ENCODE assay signal across 26 cellular contexts in genomic region chr11:11459578-11459977, GRCh38.
"Had no signal": no experiment of that assay in that cellular context is flagged by ENCODE, and none has a peak within 500 bp of the region (broad histone marks: within the 10 kb centered on the region; RNA-seq: fewer than 3 reads in every experiment).

No MANE protein-coding gene starts in this region.

- H3K36me3 ChIP-seq: left lung, lower lobe of right lung, neural progenitor cell, neutrophil, right atrium auricular region, right lobe of liver, uterus had no signal

- H2AFZ ChIP-seq: neural progenitor cell, parathyroid adenoma had no signal

- H3K4me2 ChIP-seq: neural progenitor cell, smooth muscle cell had no signal

- ATAC-seq: left colon; left lung; lower lobe of right lung; naive thymus-derived CD8-positive, alpha-beta T cell; right lobe of liver; stimulated activated memory B cell treated with anti-CD40 and anti-IgM and Interleukin-4, amounts not matched to agents 10 μg/mL and 1 μg/mL and 100 μg/mL, for 72 hours; stimulated activated naive CD8-positive, alpha-beta T cell treated with anti-CD3 and anti-CD28 coated beads, Interleukin-15, amount 100 ng/mL, for 72 hours had no signal

- H3K27ac ChIP-seq: left lung, lower lobe of right lung, neural progenitor cell, neutrophil, parathyroid adenoma, right lobe of liver, tibial nerve, uterus had no signal

- H3K4me3 ChIP-seq: left lung, lower lobe of right lung, neural progenitor cell, right atrium auricular region, right lobe of liver, smooth muscle cell, tibial nerve, uterus had no signal

- FAIRE-seq: islet of Langerhans, kidney had no signal

- H3K27me3 ChIP-seq: left lung, neural progenitor cell, right atrium auricular region, right lobe of liver, tibial nerve, uterus had no signal

- H3K4me1 ChIP-seq: left lung, parathyroid adenoma, right lobe of liver, uterus had no signal

- H3K9ac ChIP-seq: neural progenitor cell, parathyroid adenoma had no signal

- H3K9me3 ChIP-seq: left lung, lower lobe of right lung, neutrophil, right lobe of liver, uterus had no signal

- DNase-seq: hippocampal formation; kidney; left colon; left lung; lower lobe of right lung; mammary epithelial cell; mesenchymal stem cell; naive thymus-derived CD8-positive, alpha-beta T cell; occipital lobe; right lobe of liver; stimulated activated CD4-positive, alpha-beta T cell treated with anti-CD3 and anti-CD28 coated beads, Interleukin-1b, Interleukin-23, amount 100 ng/mL, for 48 hours; stimulated activated CD4-positive, alpha-beta T cell treated with anti-CD3 and anti-CD28 coated beads, Interleukin-2, amount 100 ng/mL, for 48 hours; stimulated activated CD4-positive, alpha-beta T cell treated with anti-CD3 and anti-CD28 coated beads, Interleukin-4, amount 100 ng/mL, for 4 hours; stimulated activated CD8-positive, alpha-beta memory T cell treated with anti-CD3 and anti-CD28 coated beads, Interleukin-4, amount 100 ng/mL, for 48 hours; stimulated activated naive CD4-positive, alpha-beta T cell treated with Interleukin-2 at 50 U/mL for 16 hours; stimulated activated naive CD8-positive, alpha-beta T cell treated with anti-CD3 and anti-CD28 coated beads, Interleukin-15, amount 100 ng/mL, for 72 hours; substantia nigra; uterus had no signal
